8 cellular contexts compared by ENCODE assay signal in genomic region chr17:66715745-66716156, GRCh38.
DNase-seq lines count a peak whose midpoint lies in the region; ATAC-seq, FAIRE-seq and TF ChIP-seq lines count a peak whose summit lies in the region.

No MANE protein-coding gene starts in this region.

- H3K9me2 ChIP-seq in SU-DHL-6 (replicated peaks; ENCODE audit: insufficient read depth, low read length), result no peaks in the 10 kb centered on the region

- intact Hi-C loops in esophagus squamous epithelium (cut with DNase I), result loop anchor here (5.0 kb wide), 1 partner anchor 192 kb away; no protein-coding TSS in a partner anchor
- intact Hi-C loops in naive thymus-derived CD4-positive, alpha-beta T cell (cut with micrococcal nuclease), result loop anchor here (1.0 to 10.0 kb wide), 7 partner anchors 191 to 577 kb away; no protein-coding TSS in a partner anchor

- no peak overlapping the region for H3K9ac ChIP-seq in SU-DHL-6 (ENCODE audit: low read length)

- H3K36me3 Mint-ChIP-seq in naive thymus-derived CD4-positive, alpha-beta T cell, result peaks cover 0 to 46% (median 21%) of the 10 kb centered on the region in 5 donors

- H3K27me3 ChIP-seq in SU-DHL-6 (ENCODE audit: low read length) (no peaks in the 10 kb centered on the region), esophagus squamous epithelium (no peaks in the 10 kb centered on the region)
- H3K27me3 ChIP-seq in naive thymus-derived CD4-positive, alpha-beta T cell (ENCODE audit: control insufficient read depth in 2 of 2, insufficient read depth in 2 of 2, low read length in 2 of 2), result no peaks in the 10 kb centered on the region

- no peaks in the 10 kb centered on the region for H3K9me3 Mint-ChIP-seq in naive thymus-derived CD4-positive, alpha-beta T cell

- CTCF ChIA-PET in naive thymus-derived CD4-positive, alpha-beta T cell (lab: Charles Lee), result interaction anchor here (1.0 kb wide), 1 partner anchor 18 kb away, joined by 3 read pairs; no protein-coding TSS in a partner anchor

- no peaks in the 10 kb centered on the region for H3K79me2 ChIP-seq in SU-DHL-6 (ENCODE audit: insufficient read depth, low read length)

- H3K9me3 ChIP-seq in SU-DHL-6 (ENCODE audit: insufficient read depth, low read length), result no peaks in the 10 kb centered on the region
- no peaks in the 10 kb centered on the region for H3K9me3 ChIP-seq in esophagus squamous epithelium
- no peaks in the 10 kb centered on the region for H3K9me3 ChIP-seq in naive thymus-derived CD4-positive, alpha-beta T cell (ENCODE audit: control insufficient read depth in 2 of 3, low read length in 3 of 3)

- no peak for TF ChIP-seq POLR2A in esophagus squamous epithelium (IDR thresholded peaks at IDR 0.05)

- POLR2A ChIA-PET in naive thymus-derived CD4-positive, alpha-beta T cell (lab: Charles Lee), result no interaction called here

- H3K27me3 Mint-ChIP-seq in naive thymus-derived CD4-positive, alpha-beta T cell, result no peaks in the 10 kb centered on the region

- DNase-seq in CD1c-positive myeloid dendritic cell (ENCODE audit: extremely low spot score) (peak; percentile 48), GM19239 (ENCODE audit: insufficient read length, low spot score) (peak; percentile 36), NCI-H146 (lab: John Stamatoyannopoulos, UW) (peak; percentile 83), esophagus squamous epithelium (lab: John Stamatoyannopoulos, UW) (no peak)
- peak in 7 of 9 donors; percentile 13 to 51 (median 41) for DNase-seq in naive thymus-derived CD4-positive, alpha-beta T cell

- TF ChIP-seq CTCF in SU-DHL-6 (IDR thresholded peaks at IDR 0.05; ENCODE audit: insufficient read depth, low read length, poor library complexity, severe bottlenecking), result peak; percentile 45
- peak; percentile 22 to 81 (median 68) for TF ChIP-seq CTCF in esophagus squamous epithelium (IDR thresholded peaks at IDR 0.05)

- H3K4me1 Mint-ChIP-seq in naive thymus-derived CD4-positive, alpha-beta T cell, result peaks cover 12 to 49% (median 33%) of the 10 kb centered on the region in 7 donors

- no peak overlapping the region for H3K4me3 Mint-ChIP-seq in naive thymus-derived CD4-positive, alpha-beta T cell

- ATAC-seq in naive thymus-derived CD4-positive, alpha-beta T cell, result peak; percentile 62
- ATAC-seq in HG02610 (IDR thresholded peaks at IDR 0.05; ENCODE audit: unreplicated experiment) (no peak), GM18517 (IDR thresholded peaks at IDR 0.05; ENCODE audit: unreplicated experiment) (no peak)

- H2AFZ ChIP-seq in SU-DHL-6 (ENCODE audit: low read depth, low read length, severe bottlenecking), result no peak overlapping the region

- peaks cover 0 to 20% (median 0%) of the 10 kb centered on the region in 3 donors for H3K4me1 ChIP-seq in esophagus squamous epithelium
- H3K4me1 ChIP-seq in naive thymus-derived CD4-positive, alpha-beta T cell (ENCODE audit: control insufficient read depth in 2 of 2, insufficient read depth in 2 of 2, low read length in 2 of 2), result peaks cover 10 to 29% of the 10 kb centered on the region in 2 donors

- no peaks in the 10 kb centered on the region for H3K36me3 ChIP-seq in SU-DHL-6 (ENCODE audit: low read length)
- no peaks in the 10 kb centered on the region for H3K36me3 ChIP-seq in esophagus squamous epithelium
- H3K36me3 ChIP-seq in naive thymus-derived CD4-positive, alpha-beta T cell (ENCODE audit: control insufficient read depth in 2 of 3, insufficient read depth in 3 of 3, low read length in 3 of 3), result peaks cover 0 to 34% (median 0%) of the 10 kb centered on the region in 3 experiments

- no peaks in the 10 kb centered on the region for H3F3A ChIP-seq in SU-DHL-6 (ENCODE audit: insufficient read depth)

- H3K4me2 ChIP-seq in SU-DHL-6 (ENCODE audit: low read depth, low read length, poor library complexity, severe bottlenecking), result no peak overlapping the region

- no peak overlapping the region for H3K27ac ChIP-seq in SU-DHL-6 (ENCODE audit: low read depth, low read length)
- no peak overlapping the region for H3K27ac ChIP-seq in esophagus squamous epithelium
- no peak overlapping the region for H3K27ac ChIP-seq in naive thymus-derived CD4-positive, alpha-beta T cell (ENCODE audit: low read depth, low read length)

- H3K4me3 ChIP-seq in SU-DHL-6 (ENCODE audit: insufficient read depth, low read length, poor library complexity, severe bottlenecking), result no peak overlapping the region
- H3K4me3 ChIP-seq in esophagus squamous epithelium, result no peak overlapping the region
- H3K4me3 ChIP-seq in naive thymus-derived CD4-positive, alpha-beta T cell (ENCODE audit: low read length), result no peak overlapping the region

- 29 to 30% methylated on average over 3 of the region's 3 CpGs for whole genome bisulfite sequencing in esophagus squamous epithelium, 2 donors

- peak; percentile 93 for FAIRE-seq in GM19239 (lab: Jason Lieb, UNC)

- no peaks in the 10 kb centered on the region for H4K20me1 ChIP-seq in SU-DHL-6 (ENCODE audit: low read depth, low read length)

- H3K27ac Mint-ChIP-seq in naive thymus-derived CD4-positive, alpha-beta T cell, result peak overlapping the region in 3 of 9 donors; percentile 46 to 83 (median 65)
